Comparison of ENCODE assay signal across 8 cellular contexts in genomic region chr6:144349690-144350132, GRCh38.
A peak's percentile ranks its signal among the peaks of the same experiment; 100 is the strongest.
DNase-seq lines count a peak whose midpoint lies in the region; ATAC-seq and TF ChIP-seq lines count a peak whose summit lies in the region.

No MANE protein-coding gene starts in this region.

- peak; percentile 38 for ATAC-seq in GM18870 (IDR thresholded peaks at IDR 0.05; ENCODE audit: unreplicated experiment)
- ATAC-seq in HG03025 (IDR thresholded peaks at IDR 0.05; ENCODE audit: low FRiP score, unreplicated experiment) = peak; percentile 33
- peak; percentile 54 to 69 (median 62) for ATAC-seq in T-cell (replicated peaks in 1 of 4)
- ATAC-seq in HG03442 (IDR thresholded peaks at IDR 0.05; ENCODE audit: unreplicated experiment) = no peak

- peak overlapping the region; percentile 72 to 80 (median 77) for H3K4me3 Mint-ChIP-seq in T-cell

- peak overlapping the region; percentile 91 to 96 for H3K27ac Mint-ChIP-seq in T-cell

- H3K36me3 Mint-ChIP-seq in T-cell = peaks cover 19% of the 10 kb centered on the region

- no peak for DNase-seq in T-cell
- DNase-seq in foreskin fibroblast = peak; percentile 39 to 65
- no peak for DNase-seq in T-helper 9 cell
- no peak for DNase-seq in HuH-7 (ENCODE audit: low spot score)

- H3K4me3 ChIP-seq in foreskin fibroblast (ENCODE audit: low read depth in 1 of 2, low read length in 2 of 2) (no peak overlapping the region), skin epidermis (peak overlapping the region in 1 of 7 experiments; percentile 1)

- H3K4me1 Mint-ChIP-seq in T-cell = peaks cover 89 to 94% (median 93%) of the 10 kb centered on the region in 3 donors

- CTCF ChIA-PET in T-cell (lab: Charles Lee) = no interaction called here

- peaks cover 0 to 4% (median 0%) of the 10 kb centered on the region in 3 donors for H3K9me3 Mint-ChIP-seq in T-cell

- H3K27me3 Mint-ChIP-seq in T-cell = no peaks in the 10 kb centered on the region

- TF ChIP-seq CTCF in foreskin fibroblast (IDR thresholded peaks at IDR 0.05; ENCODE audit: low read depth, low read length) = no peak

- H3K27ac ChIP-seq in skin epidermis = peak overlapping the region in 18 of 21 experiments; percentile 16 to 93 (median 62)

- POLR2A ChIA-PET in T-cell (lab: Charles Lee) = interaction anchor here in 1 of 2 donors (0.7 kb wide), 1 partner anchor 52 kb away, joined by 3 read pairs; no protein-coding TSS in a partner anchor

Comparison
In these comparisons a context has a peak if more than half of its experiments do, and no peak if none do; other contexts are left out.
1. DNase-seq: peak in foreskin fibroblast (2 of 2); none in T-cell (0 of 34), T-helper 9 cell (single experiment) and HuH-7 (single experiment).